ENCODE assay signal across 8 cellular contexts in the genomic region with DNA sequence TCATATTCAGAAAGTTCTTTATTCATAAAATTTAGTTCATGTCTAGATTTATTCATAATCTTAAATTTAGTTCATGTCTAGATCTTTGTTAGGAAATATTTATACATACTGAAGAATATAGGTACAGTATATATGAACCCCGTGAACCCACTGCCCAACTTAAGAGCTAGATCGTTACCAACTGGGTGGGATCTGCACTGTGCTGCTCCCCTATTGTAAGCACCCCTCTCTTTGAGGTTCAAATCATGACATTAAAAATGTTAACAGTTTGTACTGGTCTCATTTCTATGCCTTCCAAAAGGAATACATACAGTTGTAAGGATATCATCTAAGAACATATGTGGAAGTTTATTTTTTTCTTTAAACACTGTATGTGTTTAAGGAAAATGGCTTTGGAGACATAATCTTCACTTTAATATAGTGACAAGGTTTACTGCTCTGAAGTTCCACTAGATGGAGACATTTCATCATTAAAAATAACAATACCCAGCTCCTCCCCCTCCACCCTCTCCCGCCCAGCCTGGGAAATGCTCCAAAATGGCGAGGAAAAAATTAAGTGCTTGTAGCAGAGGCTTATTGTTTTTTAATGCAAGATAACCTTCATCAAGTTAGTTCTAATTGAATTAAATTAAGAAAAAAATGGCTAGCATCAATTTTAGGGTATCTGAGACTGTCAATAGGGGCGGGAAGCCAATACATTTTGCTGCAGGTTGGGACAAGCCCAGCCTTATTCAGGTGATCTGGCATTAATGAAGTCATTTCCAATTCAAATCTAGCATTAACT.
DNase-seq lines count a peak whose midpoint lies in the region; ATAC-seq and TF ChIP-seq lines count a peak whose summit lies in the region.

No MANE protein-coding gene starts in this region.

- H3K9me3 ChIP-seq in neutrophil (no peaks in the 10 kb centered on the region), upper lobe of right lung (no peaks in the 10 kb centered on the region)

- H3K4me3 ChIP-seq in fibroblast of pulmonary artery (replicated peaks; ENCODE audit: low read depth, low read length) (no peak overlapping the region), neutrophil (ENCODE audit: low read depth in 1 of 2, low read length in 1 of 2) (no peak overlapping the region), upper lobe of right lung (no peak overlapping the region)

- peak; percentile 57 for DNase-seq in DMS53 treated with DMSO at 0.1 percent for 48 hours (lab: John Stamatoyannopoulos, UW; ENCODE audit: unreplicated experiment)
- DNase-seq in HuH-7.5 (ENCODE audit: low spot score): peak; percentile 70
- peak; percentile 84 for DNase-seq in OCI-M1 (lab: John Stamatoyannopoulos, UW)
- peak; percentile 18 to 23 for DNase-seq in activated T-helper 1 cell treated with anti-CD3 and anti-CD28 coated beads, Interleukin-2, amount 50 U/mL, for 16 hours (ENCODE audit: low read depth in 1 of 2, low spot score in 1 of 2)
- peak; percentile 86 for DNase-seq in fibroblast of pulmonary artery (ENCODE audit: low read depth)
- no peak for DNase-seq in upper lobe of right lung

- ATAC-seq in GM21515 (IDR thresholded peaks at IDR 0.05; ENCODE audit: unreplicated experiment) (peak; percentile 96), upper lobe of right lung (peak; percentile 92)

- TF ChIP-seq CTCF in fibroblast of pulmonary artery (IDR thresholded peaks at IDR 0.05; ENCODE audit: low read length, missing control alignments) (peak; percentile 54), neutrophil (IDR thresholded peaks at IDR 0.05) (peak; percentile 51), upper lobe of right lung (IDR thresholded peaks at IDR 0.05) (peak; percentile 81)

- no peaks in the 10 kb centered on the region for H3K36me3 ChIP-seq in neutrophil
- H3K36me3 ChIP-seq in upper lobe of right lung: peaks cover 13% of the 10 kb centered on the region

- no peak overlapping the region for H3K27ac ChIP-seq in neutrophil
- H3K27ac ChIP-seq in upper lobe of right lung: no peak overlapping the region

- intact Hi-C loops in upper lobe of right lung (cut with DNase I): loop anchor here (5.0 to 10.0 kb wide), 2 partner anchors 145 to 282 kb away; no protein-coding TSS in a partner anchor

- H3K27me3 ChIP-seq in neutrophil: no peaks in the 10 kb centered on the region
- no peaks in the 10 kb centered on the region for H3K27me3 ChIP-seq in upper lobe of right lung

- H3K4me1 ChIP-seq in neutrophil (ENCODE audit: control insufficient read depth in 1 of 2, insufficient read depth in 1 of 2, low read depth in 1 of 2, low read length in 1 of 2) (peaks cover 0 to 5% of the 10 kb centered on the region in 2 experiments), upper lobe of right lung (peaks cover 23% of the 10 kb centered on the region)
